ENCODE assay signal across 15 cellular contexts in genomic region chr3:14244521-14244920, GRCh38.
"Had no signal": no experiment of that assay in that cellular context is flagged by ENCODE, and none has a peak within 500 bp of the region (broad histone marks: within the 10 kb centered on the region; RNA-seq: fewer than 3 reads in every experiment).

No MANE protein-coding gene starts in this region.

- H3K4me3 ChIP-seq: mucosa of descending colon, pancreas, right lobe of liver, thoracic aorta, upper lobe of left lung had no signal

- ATAC-seq: mucosa of descending colon; naive thymus-derived CD8-positive, alpha-beta T cell; pancreas; right lobe of liver; stimulated activated memory B cell treated with anti-CD40 and anti-IgM and Interleukin-4, amounts not matched to agents 10 μg/mL and 1 μg/mL and 100 μg/mL, for 72 hours had no signal

- DNase-seq: erythroblast; foreskin melanocyte; head of caudate nucleus; hippocampal formation; kidney glomerular epithelial cell; mammary epithelial cell; mucosa of descending colon; naive thymus-derived CD8-positive, alpha-beta T cell; nucleus accumbens; pancreas; right lobe of liver; stimulated activated CD4-positive, alpha-beta T cell treated with anti-CD3 and anti-CD28 coated beads, Interleukin-4, amount 100 ng/mL, for 24 hours had no signal

- H3K27me3 ChIP-seq: pancreas, right lobe of liver, upper lobe of left lung had no signal

- H3K36me3 ChIP-seq: pancreas, right lobe of liver, thoracic aorta, upper lobe of left lung had no signal

- H3K4me1 ChIP-seq: pancreas, right lobe of liver, upper lobe of left lung had no signal

- H3K27ac ChIP-seq: pancreas, right lobe of liver, thoracic aorta, upper lobe of left lung had no signal

- H3K9me3 ChIP-seq: mucosa of descending colon, pancreas, right lobe of liver, thoracic aorta, upper lobe of left lung had no signal
